ENCODE assay signal across 26 cellular contexts in genomic region chr7:110988348-110988747, GRCh38.
"Had no signal": no experiment of that assay in that cellular context is flagged by ENCODE, and none has a peak within 500 bp of the region (broad histone marks: within the 10 kb centered on the region; RNA-seq: fewer than 3 reads in every experiment).

No MANE protein-coding gene starts in this region.

- H3K9me3 Mint-ChIP-seq: mesothelial cell of epicardium, naive B cell had no signal

- H3K36me3 Mint-ChIP-seq: mesothelial cell of epicardium, naive B cell had no signal

- H3K27ac ChIP-seq: coronary artery, dorsolateral prefrontal cortex, epithelial cell of prostate, esophagus squamous epithelium, gastrocnemius medialis, heart right ventricle, left lung, lower lobe of right lung had no signal

- H3K27ac Mint-ChIP-seq: mesothelial cell of epicardium had no signal

- H3K4me3 Mint-ChIP-seq: mesothelial cell of epicardium, naive B cell had no signal

- H3K4me3 ChIP-seq: coronary artery, dorsolateral prefrontal cortex, esophagus squamous epithelium, gastrocnemius medialis, heart right ventricle, left lung, lower lobe of right lung, mucosa of descending colon had no signal

- DNase-seq: dermis blood vessel endothelial cell; dorsolateral prefrontal cortex; effector CD4-positive, alpha-beta T cell; effector memory CD4-positive, alpha-beta T cell; erythroblast; esophagus squamous epithelium; foreskin melanocyte; gastrocnemius medialis; glutamatergic neuron; head of caudate nucleus; heart right ventricle; hippocampal formation; left cardiac atrium; left ventricle myocardium superior; lower lobe of right lung; mesenchymal stem cell; mucosa of descending colon; naive B cell had no signal

- H3K27me3 Mint-ChIP-seq: naive B cell had no signal

- ATAC-seq: esophagus mucosa, gastrocnemius medialis, heart right ventricle, left cardiac atrium, left lung, left ventricle myocardium superior, lower lobe of right lung, mucosa of descending colon had no signal

- H3K9me3 ChIP-seq: esophagus squamous epithelium, gastrocnemius medialis, heart right ventricle, left lung, lower lobe of right lung, mucosa of descending colon had no signal

- FAIRE-seq: colon, islet of Langerhans, keratinocyte had no signal

- H3K4me1 ChIP-seq: gastrocnemius medialis, left lung, lower lobe of right lung had no signal

- H3K27me3 ChIP-seq: dorsolateral prefrontal cortex, esophagus squamous epithelium, gastrocnemius medialis, heart right ventricle, left lung had no signal

- H3K36me3 ChIP-seq: esophagus squamous epithelium, gastrocnemius medialis, heart right ventricle, left lung, lower lobe of right lung had no signal
